ENCODE assay signal across 13 cellular contexts in the genomic region with DNA sequence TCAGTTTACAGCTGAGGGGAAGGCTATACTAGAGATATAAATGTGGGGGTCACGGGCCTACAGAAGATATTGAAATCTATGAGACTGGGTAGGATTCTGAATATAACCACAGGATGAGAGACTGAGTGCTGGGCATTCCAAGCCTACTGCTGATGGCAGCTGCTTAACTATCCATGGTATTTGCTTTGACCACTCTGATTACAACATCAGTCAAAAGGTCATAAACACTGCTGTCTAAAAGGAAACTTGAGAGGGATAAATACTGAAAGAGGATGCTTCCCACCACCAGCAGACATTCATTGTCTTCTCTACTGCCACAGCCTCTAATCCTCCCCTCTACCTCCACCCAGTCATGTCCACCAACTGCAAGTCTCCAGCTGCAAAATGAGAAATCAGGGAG. TPM values are rescaled to one million over a fixed set of nuclear protein-coding genes. Genes with fewer than 3 reads are reported as not detected.
DNase-seq lines count a peak whose midpoint lies in the region; ATAC-seq and TF ChIP-seq lines count a peak whose summit lies in the region.
"Had no signal": no experiment of that assay in that cellular context is flagged by ENCODE, and none has a peak within 500 bp of the region (broad histone marks: within the 10 kb centered on the region; RNA-seq: fewer than 3 reads in every experiment).

No MANE protein-coding gene starts in this region.

- H3K27ac Mint-ChIP-seq in T-helper 2 cell treated with Interferon-gamma antibody and Interleukin-4, amounts not matched to agents 5 μg/mL and 100 μg/mL, for 36 hours, result no peak overlapping the region
- H3K27ac Mint-ChIP-seq: type B pancreatic cell had no signal

- H3K4me3 ChIP-seq in gastrocnemius medialis (no peak overlapping the region), left lung (no peak overlapping the region)

- H3K4me1 ChIP-seq in gastrocnemius medialis (peaks cover 84 to 86% of the 10 kb centered on the region in 2 donors), left lung (peaks cover 13 to 42% of the 10 kb centered on the region in 2 donors)

- no peak for DNase-seq in T-helper 2 cell treated with Interferon-gamma antibody and Interleukin-4, amounts not matched to agents 5 μg/mL and 100 μg/mL, for 36 hours (ENCODE audit: low spot score)
- DNase-seq in T-helper 2 cell (no peak), SHP77 treated with DMSO at 0.1 percent for 48 hours (lab: John Stamatoyannopoulos, UW) (peak; percentile 37), fibroblast of gingiva (ENCODE audit: low read depth) (peak; percentile 89), gastrocnemius medialis (no peak), occipital lobe (lab: John Stamatoyannopoulos, UW) (no peak), left lung (no peak)
- DNase-seq: activated naive CD4-positive, alpha-beta T cell treated with Interleukin-2 at 50 U/mL for 16 hours; AML-193; NCI-H2227 treated with DMSO at 0.1 percent for 48 hours; stimulated activated CD4-positive, alpha-beta T cell treated with anti-CD3 and anti-CD28 coated beads, Interleukin-4, amount 100 ng/mL, for 24 hours had no signal

- TF ChIP-seq POLR2A in gastrocnemius medialis (IDR thresholded peaks at IDR 0.05), result peak in 1 of 2 donors; percentile 32

- H3K36me3 Mint-ChIP-seq in T-helper 2 cell treated with Interferon-gamma antibody and Interleukin-4, amounts not matched to agents 5 μg/mL and 100 μg/mL, for 36 hours (ENCODE audit: low read depth), result peaks cover 66% of the 10 kb centered on the region

- H3K27ac ChIP-seq in gastrocnemius medialis (peak overlapping the region in 3 of 4 donors; percentile 29 to 92 (median 76)), left lung (no peak overlapping the region)

- peaks cover 58% of the 10 kb centered on the region for H3K4me1 Mint-ChIP-seq in T-helper 2 cell treated with Interferon-gamma antibody and Interleukin-4, amounts not matched to agents 5 μg/mL and 100 μg/mL, for 36 hours (ENCODE audit: low read depth)

- H3K36me3 ChIP-seq in gastrocnemius medialis, result peaks cover 0 to 29% of the 10 kb centered on the region in 2 donors
- peaks cover 0 to 58% of the 10 kb centered on the region in 2 donors for H3K36me3 ChIP-seq in left lung

- H3K27me3 Mint-ChIP-seq in T-helper 2 cell treated with Interferon-gamma antibody and Interleukin-4, amounts not matched to agents 5 μg/mL and 100 μg/mL, for 36 hours (ENCODE audit: low read depth), result no peaks in the 10 kb centered on the region
- H3K27me3 Mint-ChIP-seq: type B pancreatic cell had no signal

- H3K4me3 Mint-ChIP-seq in T-helper 2 cell treated with Interferon-gamma antibody and Interleukin-4, amounts not matched to agents 5 μg/mL and 100 μg/mL, for 36 hours, result peak overlapping the region; percentile 14

- ATAC-seq in gastrocnemius medialis (peak; percentile 12 to 22), left lung (no peak), HG02870 (IDR thresholded peaks at IDR 0.05; ENCODE audit: unreplicated experiment) (no peak)

- H3K9me3 Mint-ChIP-seq in T-helper 2 cell treated with Interferon-gamma antibody and Interleukin-4, amounts not matched to agents 5 μg/mL and 100 μg/mL, for 36 hours, result no peaks in the 10 kb centered on the region
- H3K9me3 Mint-ChIP-seq: type B pancreatic cell had no signal

- H3K9me3 ChIP-seq in gastrocnemius medialis, result no peaks in the 10 kb centered on the region
- H3K9me3 ChIP-seq in left lung, result no peaks in the 10 kb centered on the region

- H3K27me3 ChIP-seq in gastrocnemius medialis, result no peaks in the 10 kb centered on the region
- no peaks in the 10 kb centered on the region for H3K27me3 ChIP-seq in left lung

- in situ Hi-C loops in gastrocnemius medialis (cut with MboI; ENCODE audit: low sequenced_read_pairs in 4 of 4), result loop anchor here in 3 of 4 donors (25.0 kb wide), 2 partner anchors 326 to 726 kb away; no protein-coding TSS in a partner anchor

- TF ChIP-seq CTCF in gastrocnemius medialis (IDR thresholded peaks at IDR 0.05 in 4 of 5, conservative IDR thresholded peaks at IDR 0.05 in 1 of 5) (no peak), left lung (IDR thresholded peaks at IDR 0.05) (no peak)

- intact Hi-C loops in gastrocnemius medialis (cut with DNase I; ENCODE audit: low total_unique reads) (loop anchor here (10.0 kb wide), 1 partner anchor 473 kb away; a partner anchor contains a TSS), left lung (cut with DNase I) (no loop called here)

RNA-seq across cellular contexts. Expression of a gene that starts 3.8 kb away (rescaled TPM):
- 100 to 1,000 TPM in 2 of 4 donors, 10 to 100 TPM in 2; 44.8 to 150 (median 75.1) TPM for total RNA-seq in gastrocnemius medialis
- total RNA-seq in occipital lobe, result 25.9 TPM
- 10 to 100 TPM; 24.2 to 29.5 TPM for total RNA-seq in left lung

Comparison
In these comparisons a context has a peak if more than half of its experiments do, and no peak if none do; other contexts are left out.
1. DNase-seq: peak in SHP77 treated with DMSO at 0.1 percent for 48 hours (single experiment) and fibroblast of gingiva (single experiment); none in T-helper 2 cell treated with Interferon-gamma antibody and Interleukin-4, amounts not matched to agents 5 μg/mL and 100 μg/mL, for 36 hours (single experiment), T-helper 2 cell (0 of 5), gastrocnemius medialis (0 of 2), occipital lobe (single experiment) and left lung (0 of 2).
2. ATAC-seq: peak in gastrocnemius medialis (2 of 2); none in left lung (single experiment) and HG02870 (single experiment).
3. H3K27ac ChIP-seq: peak in gastrocnemius medialis (3 of 4); none in left lung (0 of 2).